8 cellular contexts compared by ENCODE assay signal in the genomic region with DNA sequence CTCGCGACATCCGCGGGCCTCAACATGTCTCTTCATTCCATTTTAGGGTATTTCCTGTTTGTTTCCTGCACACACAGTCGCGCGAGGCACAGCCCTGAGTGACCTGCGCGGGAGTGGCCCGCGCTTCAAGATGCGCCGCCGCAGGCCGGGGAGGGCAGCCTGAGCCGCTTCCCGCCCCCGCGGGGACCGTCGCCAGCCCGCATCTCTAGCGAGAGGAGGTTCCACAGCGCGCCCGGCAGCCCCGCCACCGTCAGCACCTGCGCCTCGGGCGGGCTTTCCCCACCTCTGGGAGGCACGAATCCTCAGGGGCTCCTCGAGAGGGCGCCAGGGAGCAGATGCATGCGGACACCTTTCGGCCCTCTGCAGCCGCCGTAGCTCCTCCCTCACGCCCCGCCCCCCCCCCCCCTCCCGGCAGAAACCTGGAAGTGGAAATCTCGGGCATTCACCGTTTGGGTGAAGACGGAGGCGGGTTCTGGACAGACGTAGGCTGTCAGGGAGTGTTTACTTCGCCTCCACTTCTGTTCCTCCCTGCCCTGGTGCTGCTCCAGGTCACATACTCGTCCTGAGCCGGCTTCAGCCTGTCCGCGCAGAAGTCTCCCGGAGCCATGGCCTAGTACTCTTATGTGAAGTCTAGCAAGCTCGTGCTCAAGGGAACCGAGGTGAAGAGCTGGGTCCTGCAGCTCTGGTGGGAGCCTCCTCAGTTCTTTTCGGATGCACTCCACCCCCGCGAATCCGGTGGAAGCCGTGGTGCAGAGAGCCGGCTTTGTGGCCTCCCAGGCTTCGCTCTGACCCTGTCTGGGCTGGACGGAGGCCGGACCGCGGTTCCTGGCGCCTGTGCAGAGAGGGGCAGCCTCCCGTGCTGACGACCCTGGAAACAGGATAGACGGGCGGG.
DNase-seq lines count a peak whose midpoint lies in the region; ATAC-seq and TF ChIP-seq lines count a peak whose summit lies in the region.

No MANE protein-coding gene starts in this region.

- no peak overlapping the region for H3K27ac ChIP-seq in OCI-LY1 (ENCODE audit: low read depth, low read length, poor library complexity, severe bottlenecking)
- peak overlapping the region; percentile 86 to 91 for H3K27ac ChIP-seq in esophagus (ENCODE audit: low read depth in 2 of 2, low read length in 1 of 2)

- H3K4me3 ChIP-seq in OCI-LY1 (ENCODE audit: low read depth, low read length, poor library complexity, severe bottlenecking), result peak overlapping the region; percentile 99
- peak overlapping the region; percentile 52 to 91 for H3K4me3 ChIP-seq in esophagus (ENCODE audit: low read depth in 1 of 2, low read length in 2 of 2)
- peak overlapping the region; percentile 82 for H3K4me3 ChIP-seq in mucosa of stomach (ENCODE audit: low read length)

- peaks cover 2 to 16% (median 7%) of the 10 kb centered on the region in 7 donors for H3K9me3 Mint-ChIP-seq in CD14-positive monocyte

- H2AFZ ChIP-seq in OCI-LY1 (ENCODE audit: low read length), result 0 out of 2 replicates have a peak overlapping the region, but pooled peaks have one; percentile 10

- peak; percentile 94 for ATAC-seq in GM19452 (IDR thresholded peaks at IDR 0.05; ENCODE audit: unreplicated experiment)

- DNase-seq in CD14-positive monocyte (ENCODE audit: low spot score), result peak; percentile 71
- peak; percentile 83 for DNase-seq in HT-29 (ENCODE audit: low spot score)
- DNase-seq in activated T-cell treated with anti-CD3 and anti-CD28 coated beads, Interleukin-2, amount 50 U/mL, for 1 hour, result peak; percentile 87
- DNase-seq in stimulated activated CD8-positive, alpha-beta memory T cell treated with anti-CD3 and anti-CD28 coated beads, Interleukin-7, amount 100 ng/mL, for 48 hours (ENCODE audit: extremely low read depth in 1 of 2, low read depth in 1 of 2), result peak; percentile 68 to 84

- H3K4me1 ChIP-seq in OCI-LY1 (ENCODE audit: insufficient read depth, low read length, severe bottlenecking) (peaks cover 13% of the 10 kb centered on the region), esophagus (ENCODE audit: control insufficient read depth in 2 of 2, insufficient read depth in 2 of 2, low read length in 1 of 2) (no peaks in the 10 kb centered on the region), mucosa of stomach (ENCODE audit: control insufficient read depth, insufficient read depth, low read length) (no peaks in the 10 kb centered on the region)

- H3K4me1 Mint-ChIP-seq in CD14-positive monocyte, result peaks cover 19% of the 10 kb centered on the region

- peaks cover 0 to 12% (median 2%) of the 10 kb centered on the region in 3 donors for H3K27me3 Mint-ChIP-seq in CD14-positive monocyte (ENCODE audit: low read depth in 3 of 3)

- H3F3A ChIP-seq in OCI-LY1 (ENCODE audit: insufficient read depth, low read length), result no peaks in the 10 kb centered on the region

- no peaks in the 10 kb centered on the region for H3K9me3 ChIP-seq in OCI-LY1 (ENCODE audit: low read length)
- H3K9me3 ChIP-seq in esophagus (ENCODE audit: control insufficient read depth in 2 of 2, insufficient read depth in 1 of 2, low read depth in 1 of 2, low read length in 1 of 2), result no peaks in the 10 kb centered on the region
- no peaks in the 10 kb centered on the region for H3K9me3 ChIP-seq in mucosa of stomach (ENCODE audit: control insufficient read depth, low read length)

- TF ChIP-seq CTCF in CD14-positive monocyte (IDR thresholded peaks at IDR 0.05) (peak; percentile 82), OCI-LY1 (IDR thresholded peaks at IDR 0.05; ENCODE audit: low read length) (peak; percentile 55)

- peak overlapping the region; percentile 79 for H3K4me2 ChIP-seq in OCI-LY1 (ENCODE audit: low read length)

- H3K9ac ChIP-seq in OCI-LY1 (ENCODE audit: low read length) (peak overlapping the region; percentile 97), mucosa of stomach (ENCODE audit: low read length) (peak overlapping the region; percentile 94)

- H3K36me3 Mint-ChIP-seq in CD14-positive monocyte, result peaks cover 7 to 12% of the 10 kb centered on the region in 2 donors

- H3K27me3 ChIP-seq in OCI-LY1 (ENCODE audit: insufficient read depth, low read length) (no peaks in the 10 kb centered on the region), esophagus (ENCODE audit: control insufficient read depth in 1 of 2, insufficient read depth in 2 of 2, low read length in 2 of 2) (no peaks in the 10 kb centered on the region), mucosa of stomach (ENCODE audit: control insufficient read depth, insufficient read depth, low read length) (no peaks in the 10 kb centered on the region)

- H4K20me1 ChIP-seq in OCI-LY1 (ENCODE audit: insufficient read depth, low read length), result no peaks in the 10 kb centered on the region

- intact Hi-C loops in CD14-positive monocyte (cut with micrococcal nuclease), result no loop called here

- 8 to 15% methylated on average over 67 to 70 of the region's 70 CpGs for WGBS in esophagus, 2 donors

- no peaks in the 10 kb centered on the region; the same call in 1 of the 2 replicates for H3K36me3 ChIP-seq in OCI-LY1 (ENCODE audit: insufficient read depth, low read length)
- no peaks in the 10 kb centered on the region for H3K36me3 ChIP-seq in esophagus (ENCODE audit: control insufficient read depth in 2 of 2, insufficient read depth in 2 of 2, low read length in 1 of 2)
- no peaks in the 10 kb centered on the region for H3K36me3 ChIP-seq in mucosa of stomach (ENCODE audit: control insufficient read depth, insufficient read depth, low read length)

- no peaks in the 10 kb centered on the region for H3K9me2 ChIP-seq in OCI-LY1 (ENCODE audit: low read depth, low read length)

- H3K4me3 Mint-ChIP-seq in CD14-positive monocyte, result peak overlapping the region; percentile 90 to 91

- peak overlapping the region in 5 of 7 donors; percentile 81 to 96 (median 91) for H3K27ac Mint-ChIP-seq in CD14-positive monocyte

- H3K79me2 ChIP-seq in OCI-LY1 (ENCODE audit: insufficient read depth, low read length), result no peaks in the 10 kb centered on the region
